Comparison of ENCODE assay signal across 16 cellular contexts in the genomic region with DNA sequence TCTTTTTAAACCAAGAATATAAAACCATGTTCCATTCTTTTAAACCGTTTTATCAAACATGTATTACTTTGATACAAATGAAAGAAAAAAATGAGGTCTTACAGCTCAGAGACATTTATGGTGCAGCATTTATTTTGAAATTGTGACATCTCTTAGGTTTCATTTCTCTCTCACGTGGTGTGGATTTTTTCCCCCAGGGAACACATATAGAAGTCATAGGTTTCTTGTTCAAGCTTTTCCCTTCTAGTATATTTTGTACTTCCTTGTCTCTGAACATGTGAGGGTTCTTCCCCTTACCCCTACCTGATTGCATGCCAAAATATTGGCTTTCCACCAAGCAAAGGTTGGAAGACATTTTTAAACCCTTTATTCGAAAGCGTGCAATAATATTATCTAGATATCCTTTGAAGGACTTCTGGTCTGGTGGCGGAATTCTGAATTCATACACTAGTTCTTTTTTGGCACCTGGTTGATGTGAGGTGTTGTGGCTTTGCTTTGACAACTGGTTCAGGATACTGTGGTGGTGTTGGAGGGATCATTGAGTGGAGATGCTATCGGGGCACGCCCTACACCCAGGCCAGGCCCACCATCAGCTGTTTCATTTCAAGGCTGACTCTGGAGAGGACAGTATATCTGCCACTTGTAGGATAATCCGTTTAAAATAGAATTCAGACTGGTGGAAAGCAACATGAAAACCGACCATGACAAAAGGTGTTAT. TPM values are rescaled to one million over a fixed set of nuclear protein-coding genes. Genes with fewer than 3 reads are reported as not detected.
A peak's percentile ranks its signal among the peaks of the same experiment; 100 is the strongest.
DNase-seq lines count a peak whose midpoint lies in the region; ATAC-seq, FAIRE-seq and TF ChIP-seq lines count a peak whose summit lies in the region.
"Had no signal": no experiment of that assay in that cellular context is flagged by ENCODE, and none has a peak within 500 bp of the region (broad histone marks: within the 10 kb centered on the region; RNA-seq: fewer than 3 reads in every experiment).

No MANE protein-coding gene starts in this region.

- peak; percentile 55 for ATAC-seq in SK-N-SH treated with all-trans-retinoic acid at 6 μM for 48 hours
- ATAC-seq: Right ventricle myocardium inferior had no signal

- H3K27ac Mint-ChIP-seq in progenitor cell of endocrine pancreas, result no peak overlapping the region
- H3K27ac Mint-ChIP-seq: activated CD4-positive, alpha-beta memory T cell treated with anti-CD3 and anti-CD28 coated beads for 36 hours; dendritic cell treated with granulocyte-macrophage colony-stimulating factor and Interleukin-4, amounts not matched to agents 40 ng/mL and 50 ng/mL, for 4 days had no signal

- FAIRE-seq in urothelium cell line (lab: Jason Lieb, UNC), result no peak
- FAIRE-seq: A204.1, GM18507 had no signal

- H3K27me3 Mint-ChIP-seq in progenitor cell of endocrine pancreas, result peaks cover 4% of the 10 kb centered on the region

- H3K4me3 Mint-ChIP-seq in progenitor cell of endocrine pancreas (ENCODE audit: low read depth), result no peak overlapping the region
- H3K4me3 Mint-ChIP-seq: activated CD4-positive, alpha-beta memory T cell treated with anti-CD3 and anti-CD28 coated beads for 36 hours; dendritic cell treated with granulocyte-macrophage colony-stimulating factor and Interleukin-4, amounts not matched to agents 40 ng/mL and 50 ng/mL, for 4 days had no signal

- H3K4me1 Mint-ChIP-seq in progenitor cell of endocrine pancreas (ENCODE audit: low read depth), result peaks cover 13% of the 10 kb centered on the region

- H3K9me3 Mint-ChIP-seq in progenitor cell of endocrine pancreas (ENCODE audit: low read depth), result peaks cover 3% of the 10 kb centered on the region
- H3K9me3 Mint-ChIP-seq: activated CD4-positive, alpha-beta memory T cell treated with anti-CD3 and anti-CD28 coated beads for 36 hours; dendritic cell treated with granulocyte-macrophage colony-stimulating factor and Interleukin-4, amounts not matched to agents 40 ng/mL and 50 ng/mL, for 4 days had no signal

- DNase-seq in NCI-H82 (lab: John Stamatoyannopoulos, UW), result peak; percentile 31
- no peak for DNase-seq in NCI-H82 treated with DMSO at 0.1 percent for 48 hours (lab: John Stamatoyannopoulos, UW; ENCODE audit: unreplicated experiment)
- DNase-seq in iris pigment epithelial cell (ENCODE audit: low read depth), result peak; percentile 17
- DNase-seq in urothelium cell line (ENCODE audit: low spot score), result peak; percentile 20
- DNase-seq in progenitor cell of endocrine pancreas (ENCODE audit: low spot score, unreplicated experiment), result no peak
- no peak for DNase-seq in NCI-H146 (lab: John Stamatoyannopoulos, UW)
- DNase-seq in globus pallidus (ENCODE audit: low spot score), result no peak
- DNase-seq: activated CD4-positive, alpha-beta memory T cell treated with anti-CD3 and anti-CD28 coated beads for 36 hours; MM.1S; stimulated activated CD4-positive, alpha-beta T cell treated with anti-CD3 and anti-CD28 coated beads, Interleukin-15, amount 100 ng/mL, for 24 hours; T-helper 9 cell had no signal

- H3K36me3 Mint-ChIP-seq in progenitor cell of endocrine pancreas (ENCODE audit: insufficient read depth), result no peaks in the 10 kb centered on the region
- H3K36me3 Mint-ChIP-seq: activated CD4-positive, alpha-beta memory T cell treated with anti-CD3 and anti-CD28 coated beads for 36 hours had no signal

- no peak for TF ChIP-seq CTCF in progenitor cell of endocrine pancreas (IDR thresholded peaks at IDR 0.05; ENCODE audit: unreplicated experiment)

TF ChIP-seq in SK-N-SH treated with all-trans-retinoic acid at 6 μM for 48 hours, 23 proteins besides CTCF, POLR2A, EP300 and RAD21:
- TF ChIP-seq, protein P1, sequence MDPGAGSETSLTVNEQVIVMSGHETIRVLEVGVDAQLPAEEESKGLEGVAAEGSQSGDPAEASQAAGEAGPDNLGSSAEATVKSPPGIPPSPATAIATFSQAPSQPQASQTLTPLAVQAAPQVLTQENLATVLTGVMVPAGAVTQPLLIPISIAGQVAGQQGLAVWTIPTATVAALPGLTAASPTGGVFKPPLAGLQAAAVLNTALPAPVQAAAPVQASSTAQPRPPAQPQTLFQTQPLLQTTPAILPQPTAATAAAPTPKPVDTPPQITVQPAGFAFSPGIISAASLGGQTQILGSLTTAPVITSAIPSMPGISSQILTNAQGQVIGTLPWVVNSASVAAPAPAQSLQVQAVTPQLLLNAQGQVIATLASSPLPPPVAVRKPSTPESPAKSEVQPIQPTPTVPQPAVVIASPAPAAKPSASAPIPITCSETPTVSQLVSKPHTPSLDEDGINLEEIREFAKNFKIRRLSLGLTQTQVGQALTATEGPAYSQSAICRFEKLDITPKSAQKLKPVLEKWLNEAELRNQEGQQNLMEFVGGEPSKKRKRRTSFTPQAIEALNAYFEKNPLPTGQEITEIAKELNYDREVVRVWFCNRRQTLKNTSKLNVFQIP (CRISPR knock-in tag; IDR thresholded peaks at IDR 0.05; ENCODE audit: borderline replicate concordance, low read depth), result no peak
- TF ChIP-seq ESRRG (CRISPR knock-in tag; IDR thresholded peaks at IDR 0.05) (no peak), PPARA (CRISPR knock-in tag; IDR thresholded peaks at IDR 0.05; ENCODE audit: borderline replicate concordance) (no peak), SNAI2 (CRISPR knock-in tag; IDR thresholded peaks at IDR 0.05) (no peak), ZNF8 (CRISPR knock-in tag; IDR thresholded peaks at IDR 0.05) (no peak), RARB (CRISPR knock-in tag; IDR thresholded peaks at IDR 0.05) (no peak), ARNTL (CRISPR knock-in tag; IDR thresholded peaks at IDR 0.05; ENCODE audit: borderline replicate concordance, low read depth) (no peak), ZFP30 (CRISPR knock-in tag; IDR thresholded peaks at IDR 0.05) (no peak), ZC3H10 (CRISPR knock-in tag; IDR thresholded peaks at IDR 0.05) (no peak), OSR1 (CRISPR knock-in tag; IDR thresholded peaks at IDR 0.05) (no peak), ISL1 (CRISPR knock-in tag; IDR thresholded peaks at IDR 0.05) (no peak)
- TF ChIP-seq, protein P2, sequence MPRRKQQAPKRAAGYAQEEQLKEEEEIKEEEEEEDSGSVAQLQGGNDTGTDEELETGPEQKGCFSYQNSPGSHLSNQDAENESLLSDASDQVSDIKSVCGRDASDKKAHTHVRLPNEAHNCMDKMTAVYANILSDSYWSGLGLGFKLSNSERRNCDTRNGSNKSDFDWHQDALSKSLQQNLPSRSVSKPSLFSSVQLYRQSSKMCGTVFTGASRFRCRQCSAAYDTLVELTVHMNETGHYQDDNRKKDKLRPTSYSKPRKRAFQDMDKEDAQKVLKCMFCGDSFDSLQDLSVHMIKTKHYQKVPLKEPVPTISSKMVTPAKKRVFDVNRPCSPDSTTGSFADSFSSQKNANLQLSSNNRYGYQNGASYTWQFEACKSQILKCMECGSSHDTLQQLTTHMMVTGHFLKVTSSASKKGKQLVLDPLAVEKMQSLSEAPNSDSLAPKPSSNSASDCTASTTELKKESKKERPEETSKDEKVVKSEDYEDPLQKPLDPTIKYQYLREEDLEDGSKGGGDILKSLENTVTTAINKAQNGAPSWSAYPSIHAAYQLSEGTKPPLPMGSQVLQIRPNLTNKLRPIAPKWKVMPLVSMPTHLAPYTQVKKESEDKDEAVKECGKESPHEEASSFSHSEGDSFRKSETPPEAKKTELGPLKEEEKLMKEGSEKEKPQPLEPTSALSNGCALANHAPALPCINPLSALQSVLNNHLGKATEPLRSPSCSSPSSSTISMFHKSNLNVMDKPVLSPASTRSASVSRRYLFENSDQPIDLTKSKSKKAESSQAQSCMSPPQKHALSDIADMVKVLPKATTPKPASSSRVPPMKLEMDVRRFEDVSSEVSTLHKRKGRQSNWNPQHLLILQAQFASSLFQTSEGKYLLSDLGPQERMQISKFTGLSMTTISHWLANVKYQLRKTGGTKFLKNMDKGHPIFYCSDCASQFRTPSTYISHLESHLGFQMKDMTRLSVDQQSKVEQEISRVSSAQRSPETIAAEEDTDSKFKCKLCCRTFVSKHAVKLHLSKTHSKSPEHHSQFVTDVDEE (CRISPR knock-in tag; IDR thresholded peaks at IDR 0.05), result no peak
- TF ChIP-seq, protein P3, sequence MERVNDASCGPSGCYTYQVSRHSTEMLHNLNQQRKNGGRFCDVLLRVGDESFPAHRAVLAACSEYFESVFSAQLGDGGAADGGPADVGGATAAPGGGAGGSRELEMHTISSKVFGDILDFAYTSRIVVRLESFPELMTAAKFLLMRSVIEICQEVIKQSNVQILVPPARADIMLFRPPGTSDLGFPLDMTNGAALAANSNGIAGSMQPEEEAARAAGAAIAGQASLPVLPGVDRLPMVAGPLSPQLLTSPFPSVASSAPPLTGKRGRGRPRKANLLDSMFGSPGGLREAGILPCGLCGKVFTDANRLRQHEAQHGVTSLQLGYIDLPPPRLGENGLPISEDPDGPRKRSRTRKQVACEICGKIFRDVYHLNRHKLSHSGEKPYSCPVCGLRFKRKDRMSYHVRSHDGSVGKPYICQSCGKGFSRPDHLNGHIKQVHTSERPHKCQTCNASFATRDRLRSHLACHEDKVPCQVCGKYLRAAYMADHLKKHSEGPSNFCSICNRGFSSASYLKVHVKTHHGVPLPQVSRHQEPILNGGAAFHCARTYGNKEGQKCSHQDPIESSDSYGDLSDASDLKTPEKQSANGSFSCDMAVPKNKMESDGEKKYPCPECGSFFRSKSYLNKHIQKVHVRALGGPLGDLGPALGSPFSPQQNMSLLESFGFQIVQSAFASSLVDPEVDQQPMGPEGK (CRISPR knock-in tag; IDR thresholded peaks at IDR 0.05; ENCODE audit: borderline replicate concordance), result no peak

RNA-seq across cellular contexts. Expression of a gene that starts 5.6 kb away (rescaled TPM):
- total RNA-seq in progenitor cell of endocrine pancreas, result 2.8 and 3.2 TPM in 2 replicates

Comparison
In these comparisons a context has a peak if more than half of its experiments do, and no peak if none do; other contexts are left out.
1. DNase-seq: peak in NCI-H82 (single experiment), iris pigment epithelial cell (single experiment) and urothelium cell line (single experiment); none in NCI-H82 treated with DMSO at 0.1 percent for 48 hours (single experiment), progenitor cell of endocrine pancreas (single experiment), NCI-H146 (single experiment) and globus pallidus (single experiment).